In the genomic region with DNA sequence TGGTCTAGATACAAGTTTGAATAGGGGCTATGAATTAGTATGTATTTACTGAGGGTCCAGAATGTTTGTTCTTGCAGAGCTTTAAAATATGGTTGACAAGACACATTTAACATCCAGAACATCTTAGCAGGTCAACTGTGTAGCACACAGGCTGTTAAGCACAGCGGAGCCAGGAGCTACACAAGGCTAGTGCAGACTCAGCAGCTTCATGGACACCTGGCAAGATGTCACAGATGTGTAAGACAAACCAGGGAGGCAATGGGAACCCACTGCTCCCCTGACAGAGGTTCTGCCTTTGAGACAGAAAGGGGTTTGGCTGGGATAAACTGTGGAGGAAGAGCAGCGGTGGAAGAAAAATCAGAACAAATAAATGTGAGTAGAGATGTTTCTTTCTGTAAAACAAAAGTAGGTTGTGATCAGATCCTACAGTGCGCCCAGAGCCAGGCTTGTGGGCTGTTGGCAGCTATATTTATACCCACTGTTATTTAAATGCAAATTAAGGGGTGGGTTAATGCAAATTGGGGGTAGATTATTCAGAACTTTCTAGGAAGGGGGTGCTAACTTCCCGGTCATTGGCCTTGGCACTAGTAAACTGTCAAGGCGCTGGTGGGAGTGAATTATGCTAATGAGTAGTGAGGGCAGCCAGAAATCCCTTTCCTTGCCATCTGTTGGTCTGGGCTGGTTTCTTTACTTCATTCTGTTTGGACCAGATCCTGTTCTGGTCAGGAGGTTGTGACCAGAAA, we compare ENCODE assay signal across 27 cellular contexts. TPM values are rescaled to one million over a fixed set of nuclear protein-coding genes. Genes with fewer than 3 reads are reported as not detected.
DNase-seq lines count a peak whose midpoint lies in the region; ATAC-seq, FAIRE-seq and TF ChIP-seq lines count a peak whose summit lies in the region.
"Had no signal": no experiment of that assay in that cellular context is flagged by ENCODE, and none has a peak within 500 bp of the region (broad histone marks: within the 10 kb centered on the region; RNA-seq: fewer than 3 reads in every experiment).

No MANE protein-coding gene starts in this region.

- FAIRE-seq in GM12892 (lab: Jason Lieb, UNC) (peak; percentile 38), pancreas (lab: Jason Lieb, UNC) (no peak)
- FAIRE-seq: RCC 7860 had no signal

- intact Hi-C loops in pancreas (cut with DNase I) = no loop called here
- intact Hi-C loops in left colon (cut with DNase I, micrococcal nuclease) = no loop called here

- H3K4me3 ChIP-seq in endocrine pancreas (ENCODE audit: control insufficient read depth, insufficient read depth, low read length) (peak overlapping the region; percentile 27), pancreas (no peak overlapping the region)
- H3K4me3 ChIP-seq: colonic mucosa, esophagus muscularis mucosa, sigmoid colon, SJSA1, upper lobe of right lung had no signal

- no peak overlapping the region for H3K27ac ChIP-seq in pancreas
- H3K27ac ChIP-seq: colonic mucosa, esophagus muscularis mucosa, parathyroid adenoma, sigmoid colon, SJSA1, upper lobe of right lung had no signal

- H3K27me3 ChIP-seq in endocrine pancreas (ENCODE audit: control insufficient read depth, insufficient read depth, low read length) (no peaks in the 10 kb centered on the region), pancreas (no peaks in the 10 kb centered on the region)
- H3K27me3 ChIP-seq: colonic mucosa, esophagus muscularis mucosa, sigmoid colon, SJSA1, upper lobe of right lung had no signal

- H3K36me3 ChIP-seq in endocrine pancreas (ENCODE audit: control insufficient read depth, insufficient read depth, low read length) (no peaks in the 10 kb centered on the region), pancreas (no peaks in the 10 kb centered on the region)
- H3K36me3 ChIP-seq: colonic mucosa, SJSA1 had no signal

- H3K9ac ChIP-seq in endocrine pancreas (ENCODE audit: control insufficient read depth, insufficient read depth, low read length) = no peak overlapping the region
- H3K9ac ChIP-seq: parathyroid adenoma had no signal

- H3K4me1 ChIP-seq in endocrine pancreas (ENCODE audit: control insufficient read depth, insufficient read depth, low read length) = peaks cover 16% of the 10 kb centered on the region
- H3K4me1 ChIP-seq in pancreas = peaks cover 0 to 2% (median 0%) of the 10 kb centered on the region in 3 donors
- H3K4me1 ChIP-seq: colonic mucosa, esophagus muscularis mucosa, parathyroid adenoma, sigmoid colon, upper lobe of right lung had no signal

- DNase-seq in GM12892 (ENCODE audit: insufficient read length) (no peak), NCI-H82 (lab: John Stamatoyannopoulos, UW) (peak; percentile 95), pancreas (no peak), left colon (no peak), activated T-cell treated with anti-CD3 and anti-CD28 coated beads for 4 hours (no peak)
- DNase-seq in activated naive CD4-positive, alpha-beta T cell (lab: John Stamatoyannopoulos, UW) = no peak
- DNase-seq: activated CD4-positive, alpha-beta T cell treated with anti-CD3 and anti-CD28 coated beads, Interleukin-2, amount 10 ng/mL, durations not matched to agents 7 days and 5 days; activated CD8-positive, alpha-beta memory T cell treated with anti-CD3 and anti-CD28 coated beads, Interleukin-2, amount 10 ng/mL, durations not matched to agents 7 days and 5 days; activated naive CD8-positive, alpha-beta T cell treated with anti-CD3 and anti-CD28 coated beads, Interleukin-2, amount 10 ng/mL, durations not matched to agents 7 days and 5 days; CD4-positive, CD25-positive, alpha-beta regulatory T cell; colonic mucosa; effector memory CD8-positive, alpha-beta T cell; KG1; NCI-H187 treated with DMSO at 0.1 percent for 48 hours; NCI-H2227 treated with DMSO at 0.1 percent for 48 hours; sigmoid colon; stimulated activated CD4-positive, alpha-beta T cell treated with anti-CD3 and anti-CD28 coated beads, Interleukin-15, amount 100 ng/mL, for 24 hours; upper lobe of right lung had no signal

- WGBS in pancreas, 2 donors = 73 to 88% methylated on average over 5 of the region's 5 CpGs

- H3K9me3 ChIP-seq in endocrine pancreas (ENCODE audit: control insufficient read depth, low read length) = no peaks in the 10 kb centered on the region
- H3K9me3 ChIP-seq in pancreas = no peaks in the 10 kb centered on the region
- H3K9me3 ChIP-seq: colonic mucosa, esophagus muscularis mucosa, sigmoid colon, SJSA1, upper lobe of right lung had no signal

- ATAC-seq in pancreas (peak in 3 of 4 donors; percentile 22 to 76 (median 75)), left colon (no peak)
- ATAC-seq: activated CD8-positive, alpha-beta memory T cell treated with anti-CD3 and anti-CD28 coated beads, Interleukin-2, amount 10 ng/mL, durations not matched to agents 7 days and 5 days; effector memory CD8-positive, alpha-beta T cell; natural killer cell treated with Interleukin-12 subunit alpha and Interleukin-12 subunit beta and Interleukin-15 and Interleukin-18, amount 100 ng/mL, for 72 hours; upper lobe of right lung had no signal

- TF ChIP-seq POLR2A in GM12892 (IDR thresholded peaks at IDR 0.05; ENCODE audit: low read depth, low read length) = no peak

- TF ChIP-seq CTCF in pancreas (IDR thresholded peaks at IDR 0.05) = no peak

RNA-seq across cellular contexts. Expression of gene MIPEP, which starts 33.0 kb away (rescaled TPM):
- 25.3 TPM for polyA plus RNA-seq in GM12892 (2012; ENCODE audit: missing spikeins)
- total RNA-seq in pancreas = 10 to 100 TPM in 4 of 6 donors, 1 to 10 TPM in 2; 8.0 to 12.2 (median 10.6) TPM
- polyA plus RNA-seq in pancreas = 10 to 100 TPM in 1 of 2 donors, 1 to 10 TPM in 1; 9.5 to 12.8 TPM
- total RNA-seq in left colon = 10 to 100 TPM; 24.2 to 30.4 TPM

RNA-seq across cellular contexts. Expression of gene C1QTNF9B, which starts 41.1 kb away (rescaled TPM):
- 0.32 TPM for polyA plus RNA-seq in GM12892 (2012; ENCODE audit: missing spikeins)
- under 1 TPM in 1 of 6 donors, not detected in 5; 0.20 TPM for total RNA-seq in pancreas
- under 1 TPM in 1 of 2 donors, not detected in 1; 0.12 TPM for polyA plus RNA-seq in pancreas
- not detected for total RNA-seq in left colon
- total RNA-seq: activated CD4-positive, alpha-beta T cell treated with anti-CD3 and anti-CD28 coated beads, Interleukin-2, amount 10 ng/mL, durations not matched to agents 7 days and 5 days; activated CD8-positive, alpha-beta memory T cell treated with anti-CD3 and anti-CD28 coated beads, Interleukin-2, amount 10 ng/mL, durations not matched to agents 7 days and 5 days; activated naive CD8-positive, alpha-beta T cell treated with anti-CD3 and anti-CD28 coated beads, Interleukin-2, amount 10 ng/mL, durations not matched to agents 7 days and 5 days; CD4-positive, CD25-positive, alpha-beta regulatory T cell; HT-29; mesenteric fat pad; natural killer cell treated with Interleukin-12 subunit alpha and Interleukin-12 subunit beta and Interleukin-15 and Interleukin-18, amount 100 ng/mL, for 72 hours; sigmoid colon; subcutaneous adipose tissue; upper lobe of right lung had no signal
- polyA plus RNA-seq: CD4-positive, CD25-positive, alpha-beta regulatory T cell had no signal
